1 cellular context compared by ENCODE assay signal in the genomic region with DNA sequence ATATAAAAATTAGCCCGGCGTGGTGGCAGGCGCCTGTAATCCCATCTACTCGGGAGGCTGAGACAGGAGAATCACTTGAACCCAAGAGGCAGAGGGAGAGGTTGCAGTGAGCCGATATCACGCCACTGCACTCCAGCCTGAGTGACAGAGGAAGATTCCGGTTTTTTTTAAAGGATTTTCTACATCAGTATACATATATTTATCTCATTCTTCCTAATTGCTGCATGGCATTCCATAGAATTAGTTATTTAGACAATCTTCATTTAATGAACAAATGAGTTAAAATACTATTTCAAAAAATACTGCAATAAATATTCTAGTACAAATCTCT.
TF ChIP-seq lines count a peak whose summit lies in the region.

No MANE protein-coding gene starts in this region.

TF ChIP-seq in HEK293, 187 proteins besides CTCF, POLR2A, EP300 and RAD21 (continued from another document):
- TF ChIP-seq, protein P1, sequence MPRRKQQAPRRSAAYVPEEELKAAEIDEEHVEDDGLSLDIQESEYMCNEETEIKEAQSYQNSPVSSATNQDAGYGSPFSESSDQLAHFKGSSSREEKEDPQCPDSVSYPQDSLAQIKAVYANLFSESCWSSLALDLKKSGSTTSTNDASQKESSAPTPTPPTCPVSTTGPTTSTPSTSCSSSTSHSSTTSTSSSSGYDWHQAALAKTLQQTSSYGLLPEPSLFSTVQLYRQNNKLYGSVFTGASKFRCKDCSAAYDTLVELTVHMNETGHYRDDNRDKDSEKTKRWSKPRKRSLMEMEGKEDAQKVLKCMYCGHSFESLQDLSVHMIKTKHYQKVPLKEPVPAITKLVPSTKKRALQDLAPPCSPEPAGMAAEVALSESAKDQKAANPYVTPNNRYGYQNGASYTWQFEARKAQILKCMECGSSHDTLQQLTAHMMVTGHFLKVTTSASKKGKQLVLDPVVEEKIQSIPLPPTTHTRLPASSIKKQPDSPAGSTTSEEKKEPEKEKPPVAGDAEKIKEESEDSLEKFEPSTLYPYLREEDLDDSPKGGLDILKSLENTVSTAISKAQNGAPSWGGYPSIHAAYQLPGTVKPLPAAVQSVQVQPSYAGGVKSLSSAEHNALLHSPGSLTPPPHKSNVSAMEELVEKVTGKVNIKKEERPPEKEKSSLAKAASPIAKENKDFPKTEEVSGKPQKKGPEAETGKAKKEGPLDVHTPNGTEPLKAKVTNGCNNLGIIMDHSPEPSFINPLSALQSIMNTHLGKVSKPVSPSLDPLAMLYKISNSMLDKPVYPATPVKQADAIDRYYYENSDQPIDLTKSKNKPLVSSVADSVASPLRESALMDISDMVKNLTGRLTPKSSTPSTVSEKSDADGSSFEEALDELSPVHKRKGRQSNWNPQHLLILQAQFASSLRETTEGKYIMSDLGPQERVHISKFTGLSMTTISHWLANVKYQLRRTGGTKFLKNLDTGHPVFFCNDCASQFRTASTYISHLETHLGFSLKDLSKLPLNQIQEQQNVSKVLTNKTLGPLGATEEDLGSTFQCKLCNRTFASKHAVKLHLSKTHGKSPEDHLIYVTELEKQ (tag by site-specific recombination; IDR thresholded peaks at IDR 0.05; ENCODE audit: borderline replicate concordance) = no peak
- no peak for TF ChIP-seq PRDM1 (tag by site-specific recombination; IDR thresholded peaks at IDR 0.05)
